9 cellular contexts compared by ENCODE assay signal in the genomic region with DNA sequence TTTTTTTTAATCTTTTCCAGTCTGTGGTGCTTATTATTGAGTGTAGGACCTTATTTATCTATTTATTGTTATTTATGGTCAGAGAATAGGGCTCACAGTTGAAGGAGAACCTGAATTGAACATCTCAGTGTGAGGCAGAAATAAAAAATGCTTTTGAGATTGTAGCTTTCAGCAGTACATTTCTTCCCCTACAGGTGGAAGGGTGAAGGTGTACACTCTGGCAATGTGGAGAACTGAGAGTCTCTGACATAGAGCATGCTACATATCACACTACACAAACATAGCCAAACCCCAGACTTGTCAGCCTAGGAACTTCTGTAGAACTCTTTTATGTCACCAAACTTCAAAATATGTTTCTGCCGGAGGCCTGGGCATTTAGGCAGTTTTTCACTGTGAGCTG.
DNase-seq lines count a peak whose midpoint lies in the region; ATAC-seq, FAIRE-seq and TF ChIP-seq lines count a peak whose summit lies in the region.
"Had no signal": no experiment of that assay in that cellular context is flagged by ENCODE, and none has a peak within 500 bp of the region (broad histone marks: within the 10 kb centered on the region; RNA-seq: fewer than 3 reads in every experiment).

No MANE protein-coding gene starts in this region.

- ATAC-seq in GM19452 (IDR thresholded peaks at IDR 0.05; ENCODE audit: unreplicated experiment) (peak; percentile 81), HG03558 (IDR thresholded peaks at IDR 0.05; ENCODE audit: extremely low read depth, unreplicated experiment) (peak; percentile 84), heart left ventricle (no peak)

- no peak for TF ChIP-seq EP300 in transverse colon (IDR thresholded peaks at IDR 0.05; ENCODE audit: low read depth)

- intact Hi-C loops in transverse colon (cut with DNase I; ENCODE audit: low total_unique reads) = no loop called here
- intact Hi-C loops in heart left ventricle (cut with DNase I) = loop anchor here in 6 of 10 donors (5.0 to 10.0 kb wide), 4 partner anchors 134 to 416 kb away; a partner anchor contains a TSS

- no peak for FAIRE-seq in D721Med (lab: Jason Lieb, UNC)
- FAIRE-seq: endothelial cell of umbilical vein had no signal

- TF ChIP-seq CTCF in D721Med (IDR thresholded peaks at IDR 0.05; ENCODE audit: insufficient read depth, missing control alignments) (peak; percentile 19), epithelial cell of esophagus (IDR thresholded peaks at IDR 0.05; ENCODE audit: insufficient read depth, low read depth, low read length, missing control alignments) (peak; percentile 64), transverse colon (IDR thresholded peaks at IDR 0.05) (peak in 2 of 5 experiments; percentile 22 to 23), heart left ventricle (IDR thresholded peaks at IDR 0.05) (peak in 1 of 12 donors; percentile 9)

- WGBS in transverse colon (ENCODE audit: low coverage in 1 of 2), 2 donors = 80% methylated on average over 1 of the region's 1 CpG; no CpG with 5 or more reads in 1 of the 2 donors
- WGBS in heart left ventricle, 4 donors = 97 to 100% (median 98%) methylated on average over 1 of the region's 1 CpG

- DNase-seq in D721Med (ENCODE audit: insufficient read length, low spot score) (no peak), epithelial cell of esophagus (ENCODE audit: low read depth) (peak; percentile 38), transverse colon (no peak), amniotic stem cell (lab: John Stamatoyannopoulos, UW) (no peak), NCI-H2107 treated with DMSO at 0.1 percent for 48 hours (lab: John Stamatoyannopoulos, UW; ENCODE audit: unreplicated experiment) (no peak), heart left ventricle (no peak)

- in situ Hi-C loops in transverse colon (cut with MboI; ENCODE audit: low pct_ligation_motif_present in 1 of 4, low pct_unique_long_range_greater_than_20kb in 1 of 4, low sequenced_read_pairs in 3 of 4) = loop anchor here (10.0 to 25.0 kb wide), 6 partner anchors 136 to 664 kb away; a partner anchor contains a TSS

- H3K4me3 ChIP-seq in epithelial cell of esophagus (ENCODE audit: low read length) (no peak overlapping the region), transverse colon (no peak overlapping the region), heart left ventricle (no peak overlapping the region)

- H3K27me3 ChIP-seq in transverse colon (no peaks in the 10 kb centered on the region), heart left ventricle (no peaks in the 10 kb centered on the region)

- H3K4me1 ChIP-seq in transverse colon = peaks cover 0 to 21% (median 8%) of the 10 kb centered on the region in 4 donors
- peaks cover 0 to 8% (median 0%) of the 10 kb centered on the region in 12 donors for H3K4me1 ChIP-seq in heart left ventricle

- no peaks in the 10 kb centered on the region for H3K9me3 ChIP-seq in transverse colon
- H3K9me3 ChIP-seq in heart left ventricle = no peaks in the 10 kb centered on the region

- H3K36me3 ChIP-seq in transverse colon (no peaks in the 10 kb centered on the region), heart left ventricle (peaks cover 0 to 13% (median 0%) of the 10 kb centered on the region in 9 donors)

- TF ChIP-seq POLR2A in transverse colon (IDR thresholded peaks at IDR 0.05) (no peak), heart left ventricle (IDR thresholded peaks at IDR 0.05) (no peak)

- H3K27ac ChIP-seq in transverse colon = no peak overlapping the region
- H3K27ac ChIP-seq in heart left ventricle = no peak overlapping the region

Comparison
In these comparisons a context has a peak if more than half of its experiments do, and no peak if none do; other contexts are left out.
1. ATAC-seq: peak in GM19452 (single experiment) and HG03558 (single experiment); none in heart left ventricle (0 of 4).